11 cellular contexts compared by ENCODE assay signal in genomic region chr2:28755411-28755810, GRCh38. TPM values are rescaled to one million over a fixed set of nuclear protein-coding genes. Genes with fewer than 3 reads are reported as not detected.
DNase-seq lines count a peak whose midpoint lies in the region; ATAC-seq, FAIRE-seq and TF ChIP-seq lines count a peak whose summit lies in the region.
"Had no signal": no experiment of that assay in that cellular context is flagged by ENCODE, and none has a peak within 500 bp of the region (broad histone marks: within the 10 kb centered on the region; RNA-seq: fewer than 3 reads in every experiment).

No MANE protein-coding gene starts in this region.

- ATAC-seq in stimulated activated naive CD8-positive, alpha-beta T cell treated with anti-CD3 and anti-CD28 coated beads, Interleukin-15, Interleukin-2, amounts not matched to agents 100 U/mL and 50 U/mL, for 24 hours, result no peak
- ATAC-seq in GM12878, result no peak
- no peak for ATAC-seq in naive B cell (ENCODE audit: low read depth in 2 of 2)
- no peak for ATAC-seq in GM18861 (IDR thresholded peaks at IDR 0.05; ENCODE audit: unreplicated experiment)
- no peak for ATAC-seq in GM21515 (IDR thresholded peaks at IDR 0.05; ENCODE audit: unreplicated experiment)
- ATAC-seq: left lung had no signal

- in situ Hi-C loops in GM12878 (cut with MboI), result no loop called here

- H3K4me3 ChIP-seq in GM12878 (peak overlapping the region; percentile 53; the same call in 1 of the 2 replicates), MM.1S (ENCODE audit: low read length) (no peak overlapping the region)
- H3K4me3 ChIP-seq: left lung had no signal

- no TSS peak for BruUV-seq in GM12878 (replicated peaks; lab: Mats Ljungman, UMichigan)

- H3K4me2 ChIP-seq in GM12878 (ENCODE audit: control insufficient read depth, insufficient read depth), result peak overlapping the region; percentile 35; the same call in 1 of the 2 replicates
- H3K4me2 ChIP-seq in MM.1S (ENCODE audit: low read depth, low read length), result no peak overlapping the region

- H3K4me1 ChIP-seq in GM12878 (ENCODE audit: control insufficient read depth, insufficient read depth, low read length) (peaks cover 2% of the 10 kb centered on the region; the same call in 1 of the 2 replicates), MM.1S (ENCODE audit: low read length) (peaks cover 4% of the 10 kb centered on the region)

- H2AFZ ChIP-seq in GM12878 (ENCODE audit: control insufficient read depth, low read depth, low read length) (no peak overlapping the region), MM.1S (ENCODE audit: low read length) (no peak overlapping the region)

- no peak overlapping the region; the same call in 1 of the 2 replicates for H3K27ac ChIP-seq in GM12878 (ENCODE audit: control insufficient read depth, insufficient read depth)
- H3K27ac ChIP-seq in MM.1S (ENCODE audit: low read length), result no peak overlapping the region

- H3K36me3 ChIP-seq in GM12878 (ENCODE audit: control insufficient read depth in 2 of 2, insufficient read depth in 2 of 2, low read length in 1 of 2), result peaks cover 0 to 4% of the 10 kb centered on the region in 2 experiments; a peak in 1 of 4 replicates
- no peaks in the 10 kb centered on the region for H3K36me3 ChIP-seq in MM.1S (replicated peaks; ENCODE audit: insufficient read depth, low read length)

- DNase-seq in stimulated activated naive CD8-positive, alpha-beta T cell treated with anti-CD3 and anti-CD28 coated beads, Interleukin-15, Interleukin-2, amounts not matched to agents 100 U/mL and 50 U/mL, for 24 hours, result no peak
- no peak for DNase-seq in GM12878 (ENCODE audit: low read depth, low spot score)
- DNase-seq in naive B cell, result no peak
- no peak for DNase-seq in MM.1S
- DNase-seq in NCI-H1092 (lab: John Stamatoyannopoulos, UW), result no peak
- DNase-seq: left lung; NCI-H187 treated with DMSO at 0.1 percent for 48 hours; stimulated activated CD4-positive, alpha-beta T cell treated with anti-CD3 and anti-CD28 coated beads, Interleukin-4, amount 100 ng/mL, for 4 hours had no signal

- TF ChIP-seq POLR2A in GM12878 (IDR thresholded peaks at IDR 0.05; ENCODE audit: low read depth, low read length), result no peak

- peak overlapping the region; percentile 27 for H3K4me3 Mint-ChIP-seq in stimulated activated naive CD8-positive, alpha-beta T cell treated with anti-CD3 and anti-CD28 coated beads, Interleukin-15, Interleukin-2, amounts not matched to agents 100 ng/mL and 50 ng/mL, for 24 hours
- peak overlapping the region in 5 of 8 donors; percentile 29 to 73 (median 42) for H3K4me3 Mint-ChIP-seq in naive B cell

- SMC1A ChIA-PET in GM12878 (lab: Charles Lee; ENCODE audit: uncharacterized antibody, unreplicated experiment), result interaction anchor here (0.8 to 2.7 kb wide), 6 partner anchors 8 to 161 kb away, joined by 3 to 36 read pairs (median 4); no protein-coding TSS in a partner anchor

- peaks cover 69% of the 10 kb centered on the region for H3K4me1 Mint-ChIP-seq in stimulated activated naive CD8-positive, alpha-beta T cell treated with anti-CD3 and anti-CD28 coated beads, Interleukin-15, Interleukin-2, amounts not matched to agents 100 ng/mL and 50 ng/mL, for 24 hours (ENCODE audit: low read depth)
- peaks cover 53 to 72% (median 60%) of the 10 kb centered on the region in 3 donors for H3K4me1 Mint-ChIP-seq in naive B cell

- FAIRE-seq in GM12878 (lab: Jason Lieb, UNC), result no peak

- POLR2A ChIA-PET in GM12878 (lab: Charles Lee), result interaction anchor here (4.1 kb wide), 1 partner anchor 161 kb away, joined by 16 read pairs; no protein-coding TSS in a partner anchor

- TF ChIP-seq RAD21 in GM12878 (IDR thresholded peaks at IDR 0.05; ENCODE audit: insufficient read depth, low read depth, low read length), result no peak

- H3F3A ChIP-seq in MM.1S (ENCODE audit: insufficient read depth, low read length), result peaks cover 9% of the 10 kb centered on the region

- H3K9ac ChIP-seq in GM12878 (ENCODE audit: control insufficient read depth, insufficient read depth, low read length), result no peak overlapping the region
- no peak overlapping the region for H3K9ac ChIP-seq in MM.1S (ENCODE audit: low read length)

- intact Hi-C loops in GM12878 (cut with micrococcal nuclease; ENCODE audit: unreplicated experiment), result loop anchor here (10.0 kb wide), 1 partner anchor 139 kb away; the partner anchor contains the start of gene WDR43

- H3K9me3 Mint-ChIP-seq in stimulated activated naive CD8-positive, alpha-beta T cell treated with anti-CD3 and anti-CD28 coated beads, Interleukin-15, Interleukin-2, amounts not matched to agents 100 ng/mL and 50 ng/mL, for 24 hours, result no peaks in the 10 kb centered on the region
- no peaks in the 10 kb centered on the region for H3K9me3 Mint-ChIP-seq in naive B cell

- CTCF ChIA-PET in GM12878 (lab: Yijun Ruan, JAX), result interaction anchor here (0.6 to 12.2 kb wide), 7 partner anchors 44 to 361 kb away, joined by 3 to 155 read pairs (median 3); no protein-coding TSS in a partner anchor

- no peak for TF ChIP-seq EP300 in GM12878 (IDR thresholded peaks at IDR 0.05; ENCODE audit: borderline replicate concordance in 1 of 2, control insufficient read depth in 1 of 2, low read depth in 2 of 2, low read length in 2 of 2)

- no peaks in the 10 kb centered on the region for H3K9me2 ChIP-seq in MM.1S (replicated peaks; ENCODE audit: insufficient read depth, low read length)

- TF ChIP-seq CTCF in GM12878 (IDR thresholded peaks at IDR 0.05 in 2 of 3, conservative IDR thresholded peaks at IDR 0.05 in 1 of 3; ENCODE audit: control insufficient read depth in 2 of 3, extremely low read depth in 1 of 3, insufficient read depth in 1 of 3, low read depth in 3 of 3, low read length in 3 of 3) (no peak), MM.1S (IDR thresholded peaks at IDR 0.05; ENCODE audit: low read length) (no peak)

- no peaks in the 10 kb centered on the region for H3K9me3 ChIP-seq in GM12878 (replicated peaks; ENCODE audit: control insufficient read depth, insufficient read depth, low read length)
- H3K9me3 ChIP-seq in MM.1S (replicated peaks; ENCODE audit: insufficient read depth, low read length), result no peaks in the 10 kb centered on the region
- H3K9me3 ChIP-seq: left lung had no signal

- peak overlapping the region; percentile 59 for H3K27ac Mint-ChIP-seq in stimulated activated naive CD8-positive, alpha-beta T cell treated with anti-CD3 and anti-CD28 coated beads, Interleukin-15, Interleukin-2, amounts not matched to agents 100 ng/mL and 50 ng/mL, for 24 hours
- H3K27ac Mint-ChIP-seq in naive B cell, result peak overlapping the region in 3 of 6 donors; percentile 54 to 94 (median 86)

- 83% methylated on average over 3 of the region's 3 CpGs for WGBS in GM12878 (ENCODE audit: insufficient coverage, insufficient replicate concordance, low lambda C conversion rate, missing lambda C conversion rate)

- H3K27me3 Mint-ChIP-seq in stimulated activated naive CD8-positive, alpha-beta T cell treated with anti-CD3 and anti-CD28 coated beads, Interleukin-15, Interleukin-2, amounts not matched to agents 100 ng/mL and 50 ng/mL, for 24 hours, result no peaks in the 10 kb centered on the region
- H3K27me3 Mint-ChIP-seq in naive B cell, result no peaks in the 10 kb centered on the region

- peaks cover 4% of the 10 kb centered on the region; the same call in 1 of the 2 replicates for H4K20me1 ChIP-seq in GM12878 (ENCODE audit: control insufficient read depth, insufficient read depth)
- H4K20me1 ChIP-seq in MM.1S (ENCODE audit: insufficient read depth, low read length), result peaks cover 55% of the 10 kb centered on the region

- peaks cover 95% of the 10 kb centered on the region for H3K79me2 ChIP-seq in GM12878 (ENCODE audit: control insufficient read depth, insufficient read depth, low read length)
- peaks cover 87% of the 10 kb centered on the region for H3K79me2 ChIP-seq in MM.1S (ENCODE audit: low read length)

- RAD21 ChIA-PET in GM12878 (lab: Charles Lee; ENCODE audit: unreplicated experiment), result interaction anchor here (1.1 to 5.2 kb wide), 2 partner anchors 138 to 161 kb away, joined by 3 to 61 read pairs; no protein-coding TSS in a partner anchor

- no peaks in the 10 kb centered on the region for H3K27me3 ChIP-seq in GM12878 (replicated peaks in 1 of 2; ENCODE audit: control insufficient read depth in 2 of 2, insufficient read depth in 2 of 2, low read length in 1 of 2)
- H3K27me3 ChIP-seq in MM.1S (replicated peaks; ENCODE audit: insufficient read depth, low read length), result no peaks in the 10 kb centered on the region
- H3K27me3 ChIP-seq: left lung had no signal

- H3K36me3 Mint-ChIP-seq in stimulated activated naive CD8-positive, alpha-beta T cell treated with anti-CD3 and anti-CD28 coated beads, Interleukin-15, Interleukin-2, amounts not matched to agents 100 ng/mL and 50 ng/mL, for 24 hours (ENCODE audit: low read depth), result peaks cover 43% of the 10 kb centered on the region
- H3K36me3 Mint-ChIP-seq in naive B cell, result no peaks in the 10 kb centered on the region

RNA-seq across cellular contexts. Expression of gene PPP1CB, which starts 3.8 kb away (rescaled TPM):
- 82.3 and 108 TPM in 2 replicates for total RNA-seq in GM12878 (2013; cell fraction: nucleolus; rRNA removed)
- 64.4 and 81.0 TPM in 2 replicates for total RNA-seq in GM12878 (2014; rRNA removed)
- total RNA-seq in GM12878 (2014; rRNA removed; fragmentation: Illumina TruSeq; extraction: Trizol), result 84.6 and 85.4 TPM in 2 replicates
- 144 and 153 TPM in 2 replicates for total RNA-seq in GM12878 (2021)
- 20.4 TPM for polyA plus RNA-seq in GM12878 (2011; ENCODE audit: low read depth)
- polyA plus RNA-seq in GM12878 (2011; rRNA removed), result 84.4 and 140 TPM in 2 replicates
- 24.2 and 31.0 TPM in 2 replicates for polyA plus RNA-seq in GM12878 (2011; cell fraction: cytosol; rRNA removed)
- polyA plus RNA-seq in GM12878 (2011; cell fraction: nucleus; rRNA removed), result 19.5 and 25.1 TPM in 2 replicates
- 48.8 and 59.5 TPM in 2 replicates for polyA plus RNA-seq in GM12878 (2012)
- 64.4 and 88.1 TPM in 2 replicates for polyA plus RNA-seq in GM12878 (2014; fragmentation: Illumina TruSeq; extraction: Trizol)
- polyA plus RNA-seq in GM12878 (2014; fragmentation: Nextera tagmentation; extraction: Ambion mirVana), result 100 to 1,000 TPM in 1 of 2 experiments, 10 to 100 TPM in 1; 84.4 to 176 TPM
- polyA plus RNA-seq in GM12878 (2014; rRNA removed), result 30.3 and 37.5 TPM in 2 replicates
- polyA plus RNA-seq in GM12878 (2016; fragmentation: Nextera tagmentation; extraction: Ambion mirVana), result 100 to 1,000 TPM; 127 to 131 TPM
- 69.0 and 105 TPM in 2 replicates for polyA minus RNA-seq in GM12878 (2011; rRNA and poly(A)+ RNA removed)
- polyA minus RNA-seq in GM12878 (2011; cell fraction: cytosol; rRNA and poly(A)+ RNA removed), result 47.4 and 57.4 TPM in 2 replicates
- polyA minus RNA-seq in GM12878 (2011; cell fraction: nucleus; rRNA and poly(A)+ RNA removed), result 19.6 and 30.9 TPM in 2 replicates
- 10 to 100 TPM; 62.4 to 93.3 (median 86.9) TPM for polyA plus RNA-seq in naive B cell (ENCODE audit: low read depth in 6 of 6)

RNA-seq across cellular contexts. Expression of gene SPDYA, which starts 55.2 kb away (rescaled TPM):
- total RNA-seq in GM12878 (2013; cell fraction: nucleolus; rRNA removed), result 5.1 and 7.5 TPM in 2 replicates
- total RNA-seq in GM12878 (2014; rRNA removed), result 0.33 and 0.40 TPM in 2 replicates
- total RNA-seq in GM12878 (2014; rRNA removed; fragmentation: Illumina TruSeq; extraction: Trizol), result 0.54 and 0.60 TPM in 2 replicates
- 0.46 and 0.58 TPM in 2 replicates for total RNA-seq in GM12878 (2021)
- 0.38 TPM for polyA plus RNA-seq in GM12878 (2011; ENCODE audit: low read depth)
- polyA plus RNA-seq in GM12878 (2011; rRNA removed), result 0.27 and 0.53 TPM in 2 replicates
- polyA plus RNA-seq in GM12878 (2011; cell fraction: cytosol; rRNA removed), result 0.03 TPM in 1 of 2 replicates, not detected in the other
- 0.22 and 0.25 TPM in 2 replicates for polyA plus RNA-seq in GM12878 (2011; cell fraction: nucleus; rRNA removed)
- 0.39 and 0.74 TPM in 2 replicates for polyA plus RNA-seq in GM12878 (2012)
- polyA plus RNA-seq in GM12878 (2014; fragmentation: Illumina TruSeq; extraction: Trizol), result 0.13 TPM in 1 of 2 replicates, not detected in the other
- 1 to 10 TPM; 1.1 to 2.4 TPM for polyA plus RNA-seq in GM12878 (2014; fragmentation: Nextera tagmentation; extraction: Ambion mirVana)
- polyA plus RNA-seq in GM12878 (2014; rRNA removed), result 0.12 and 0.24 TPM in 2 replicates
- 1 to 10 TPM; 1.1 to 1.9 TPM for polyA plus RNA-seq in GM12878 (2016; fragmentation: Nextera tagmentation; extraction: Ambion mirVana)
- polyA minus RNA-seq in GM12878 (2011; rRNA and poly(A)+ RNA removed), result 0.15 TPM in 1 of 2 replicates, not detected in the other
- polyA minus RNA-seq in GM12878 (2011; cell fraction: cytosol; rRNA and poly(A)+ RNA removed), result not detected in 2 replicates
- polyA minus RNA-seq in GM12878 (2011; cell fraction: nucleus; rRNA and poly(A)+ RNA removed), result 0.60 and 1.3 TPM in 2 replicates
- polyA plus RNA-seq in naive B cell (ENCODE audit: low read depth in 6 of 6), result under 1 TPM in 3 of 6 donors, not detected in 3; 0.29 to 0.41 (median 0.37) TPM
